ENCODE assay signal across 13 cellular contexts in genomic region chr2:111055735-111056134, GRCh38.
A peak's percentile ranks its signal among the peaks of the same experiment; 100 is the strongest.
DNase-seq lines count a peak whose midpoint lies in the region; ATAC-seq and TF ChIP-seq lines count a peak whose summit lies in the region.
"Had no signal": no experiment of that assay in that cellular context is flagged by ENCODE, and none has a peak within 500 bp of the region (broad histone marks: within the 10 kb centered on the region; RNA-seq: fewer than 3 reads in every experiment).

No MANE protein-coding gene starts in this region.

- intact Hi-C loops in natural killer cell (cut with micrococcal nuclease): no loop called here

- H3K27ac Mint-ChIP-seq in natural killer cell treated with Interleukin-12 subunit alpha and Interleukin-12 subunit beta and Interleukin-15 and Interleukin-18, amount 100 ng/mL, for 72 hours: peak overlapping the region; percentile 11 to 28
- no peak overlapping the region for H3K27ac Mint-ChIP-seq in natural killer cell
- peak overlapping the region; percentile 78 for H3K27ac Mint-ChIP-seq in stimulated activated naive B cell treated with anti-CD40 and anti-IgM and Interleukin-4, amounts not matched to agents 10 μg/mL and 1 μg/mL and 100 μg/mL, for 72 hours

- peaks cover 26 to 32% of the 10 kb centered on the region in 2 donors for H3K4me1 Mint-ChIP-seq in natural killer cell treated with Interleukin-12 subunit alpha and Interleukin-12 subunit beta and Interleukin-15 and Interleukin-18, amount 100 ng/mL, for 72 hours (ENCODE audit: low read depth in 2 of 2)
- peaks cover 19 to 25% of the 10 kb centered on the region in 2 donors for H3K4me1 Mint-ChIP-seq in natural killer cell
- peaks cover 66 to 93% of the 10 kb centered on the region in 2 donors for H3K4me1 Mint-ChIP-seq in stimulated activated naive B cell treated with anti-CD40 and anti-IgM and Interleukin-4, amounts not matched to agents 10 μg/mL and 1 μg/mL and 100 μg/mL, for 72 hours

- peak overlapping the region; percentile 59 for H3K4me3 Mint-ChIP-seq in natural killer cell treated with Interleukin-12 subunit alpha and Interleukin-12 subunit beta and Interleukin-15 and Interleukin-18, amount 100 ng/mL, for 72 hours
- no peak overlapping the region for H3K4me3 Mint-ChIP-seq in natural killer cell
- H3K4me3 Mint-ChIP-seq in stimulated activated naive B cell treated with anti-CD40 and anti-IgM and Interleukin-4, amounts not matched to agents 10 μg/mL and 1 μg/mL and 100 μg/mL, for 72 hours: no peak overlapping the region
- H3K4me3 Mint-ChIP-seq: CD4-positive, CD25-positive, alpha-beta regulatory T cell had no signal

- POLR2A ChIA-PET in GM10248 (lab: Yijun Ruan, JAX): interaction anchor here (1.8 kb wide), 1 partner anchor 65 kb away, joined by 8 read pairs; the partner anchor contains the start of gene BCL2L11

- no peak for DNase-seq in natural killer cell treated with Interleukin-12 subunit alpha and Interleukin-12 subunit beta and Interleukin-15 and Interleukin-18, amount 100 ng/mL, for 72 hours (ENCODE audit: low spot score)
- DNase-seq in natural killer cell (no peak), GM20000 (ENCODE audit: low spot score) (peak; percentile 0), astrocyte of the hippocampus (ENCODE audit: low read depth, low spot score) (peak; percentile 25), GM10248 (ENCODE audit: extremely low spot score) (no peak)
- DNase-seq in stimulated activated naive B cell treated with anti-CD40 and anti-IgM and Interleukin-4, amounts not matched to agents 10 μg/mL and 1 μg/mL and 100 μg/mL, for 72 hours: no peak
- DNase-seq: CD4-positive, CD25-positive, alpha-beta regulatory T cell; KG1; NCI-H1092 had no signal

- peaks cover 2% of the 10 kb centered on the region for H3K9me3 Mint-ChIP-seq in natural killer cell treated with Interleukin-12 subunit alpha and Interleukin-12 subunit beta and Interleukin-15 and Interleukin-18, amount 100 ng/mL, for 72 hours
- H3K9me3 Mint-ChIP-seq in natural killer cell: peaks cover 0 to 2% of the 10 kb centered on the region in 2 donors
- H3K9me3 Mint-ChIP-seq in stimulated activated naive B cell treated with anti-CD40 and anti-IgM and Interleukin-4, amounts not matched to agents 10 μg/mL and 1 μg/mL and 100 μg/mL, for 72 hours: peaks cover 2 to 6% of the 10 kb centered on the region in 2 donors

- TF ChIP-seq CTCF in natural killer cell (IDR thresholded peaks at IDR 0.05): no peak
- no peak for TF ChIP-seq CTCF in GM20000 (IDR thresholded peaks at IDR 0.05; ENCODE audit: extremely low read depth, missing control alignments)
- TF ChIP-seq CTCF in GM10248 (IDR thresholded peaks at IDR 0.05; ENCODE audit: control extremely low read depth, extremely low read depth, low read depth, missing control alignments): no peak

- H3K36me3 Mint-ChIP-seq in natural killer cell treated with Interleukin-12 subunit alpha and Interleukin-12 subunit beta and Interleukin-15 and Interleukin-18, amount 100 ng/mL, for 72 hours: peaks cover 4% of the 10 kb centered on the region
- H3K36me3 Mint-ChIP-seq in natural killer cell: peaks cover 4% of the 10 kb centered on the region
- peaks cover 8 to 12% of the 10 kb centered on the region in 2 donors for H3K36me3 Mint-ChIP-seq in stimulated activated naive B cell treated with anti-CD40 and anti-IgM and Interleukin-4, amounts not matched to agents 10 μg/mL and 1 μg/mL and 100 μg/mL, for 72 hours
- H3K36me3 Mint-ChIP-seq: CD4-positive, CD25-positive, alpha-beta regulatory T cell had no signal

- no peak for ATAC-seq in natural killer cell treated with Interleukin-12 subunit alpha and Interleukin-12 subunit beta and Interleukin-15 and Interleukin-18, amount 100 ng/mL, for 72 hours
- ATAC-seq in natural killer cell (no peak), HG03432 (IDR thresholded peaks at IDR 0.05; ENCODE audit: unreplicated experiment) (no peak), HG03439 (IDR thresholded peaks at IDR 0.05; ENCODE audit: unreplicated experiment) (no peak)
- ATAC-seq in stimulated activated naive B cell treated with anti-CD40 and anti-IgM and Interleukin-4, amounts not matched to agents 10 μg/mL and 1 μg/mL and 100 μg/mL, for 72 hours (replicated peaks): no peak
- ATAC-seq: HepG2, Right ventricle myocardium inferior had no signal

- H3K27me3 Mint-ChIP-seq in natural killer cell treated with Interleukin-12 subunit alpha and Interleukin-12 subunit beta and Interleukin-15 and Interleukin-18, amount 100 ng/mL, for 72 hours: peaks cover 4 to 23% of the 10 kb centered on the region in 2 donors
- H3K27me3 Mint-ChIP-seq in natural killer cell (ENCODE audit: low read depth in 2 of 2): peaks cover 0 to 2% of the 10 kb centered on the region in 2 donors
- H3K27me3 Mint-ChIP-seq in stimulated activated naive B cell treated with anti-CD40 and anti-IgM and Interleukin-4, amounts not matched to agents 10 μg/mL and 1 μg/mL and 100 μg/mL, for 72 hours: no peaks in the 10 kb centered on the region

- CTCF ChIA-PET in GM10248 (lab: Yijun Ruan, JAX): interaction anchor here (1.0 to 2.7 kb wide), 7 partner anchors 9 to 244 kb away, joined by 3 to 9 read pairs (median 4); no protein-coding TSS in a partner anchor

Comparison
In these comparisons a context has a peak if more than half of its experiments do, and no peak if none do; other contexts are left out.
1. H3K27ac Mint-ChIP-seq: peak in natural killer cell treated with Interleukin-12 subunit alpha and Interleukin-12 subunit beta and Interleukin-15 and Interleukin-18, amount 100 ng/mL, for 72 hours (2 of 2) and stimulated activated naive B cell treated with anti-CD40 and anti-IgM and Interleukin-4, amounts not matched to agents 10 μg/mL and 1 μg/mL and 100 μg/mL, for 72 hours (single experiment); none in natural killer cell (0 of 2).
2. DNase-seq: peak in GM20000 (single experiment) and astrocyte of the hippocampus (single experiment); none in natural killer cell treated with Interleukin-12 subunit alpha and Interleukin-12 subunit beta and Interleukin-15 and Interleukin-18, amount 100 ng/mL, for 72 hours (single experiment), natural killer cell (single experiment), stimulated activated naive B cell treated with anti-CD40 and anti-IgM and Interleukin-4, amounts not matched to agents 10 μg/mL and 1 μg/mL and 100 μg/mL, for 72 hours (single experiment) and GM10248 (single experiment).